Comparison of ENCODE assay signal across 26 cellular contexts in genomic region chr2:113266431-113266830, GRCh38.
"Had no signal": no experiment of that assay in that cellular context is flagged by ENCODE, and none has a peak within 500 bp of the region (broad histone marks: within the 10 kb centered on the region; RNA-seq: fewer than 3 reads in every experiment).

No MANE protein-coding gene starts in this region.

- H3K9me3 Mint-ChIP-seq: activated naive CD4-positive, alpha-beta T cell treated with anti-CD3 and anti-CD28 coated beads, Interleukin-2, amount 50 U/mL, for 72 hours; activated naive CD8-positive, alpha-beta T cell treated with anti-CD3 and anti-CD28 coated beads, Interleukin-2, amount 50 U/mL, for 24 hours; activated T-cell treated with anti-CD3 and anti-CD28 coated beads, Interleukin-2, amount 50 U/mL, for 4 hours; central memory CD8-positive, alpha-beta T cell; WTC11 had no signal

- H3K27ac Mint-ChIP-seq: activated naive CD4-positive, alpha-beta T cell treated with anti-CD3 and anti-CD28 coated beads, Interleukin-2, amount 50 U/mL, for 72 hours; activated naive CD8-positive, alpha-beta T cell treated with anti-CD3 and anti-CD28 coated beads, Interleukin-2, amount 50 U/mL, for 24 hours; brain; T-helper 17 cell; WTC11 had no signal

- H3K4me3 Mint-ChIP-seq: activated naive CD8-positive, alpha-beta T cell treated with anti-CD3 and anti-CD28 coated beads, Interleukin-2, amount 50 U/mL, for 24 hours; activated T-cell treated with anti-CD3 and anti-CD28 coated beads, Interleukin-2, amount 50 U/mL, for 4 hours; brain; central memory CD8-positive, alpha-beta T cell; T-helper 17 cell; WTC11 had no signal

- H3K27me3 ChIP-seq: ascending aorta, Peyer's patch had no signal

- DNase-seq: activated CD4-positive, alpha-beta T cell treated with anti-CD3 and anti-CD28 coated beads for 48 hours; activated CD4-positive, alpha-beta T cell treated with anti-CD3 and anti-CD28 coated beads, Interleukin-2, amount 50 U/mL, for 48 hours; activated CD4-positive, CD25-positive, alpha-beta regulatory T cell treated with anti-CD3 and anti-CD28 coated beads, Interleukin-2, amount 50 U/mL, for 72 hours; activated CD8-positive, alpha-beta memory T cell treated with anti-CD3 and anti-CD28 coated beads for 24 hours; activated effector memory CD4-positive, alpha-beta T cell treated with anti-CD3 and anti-CD28 coated beads, Interleukin-2, amount 50 U/mL, for 16 hours; activated naive CD4-positive, alpha-beta T cell treated with Interleukin-2 at 50 U/mL for 16 hours; activated naive CD8-positive, alpha-beta T cell treated with anti-CD3 and anti-CD28 coated beads, Interleukin-2, amount 50 U/mL, for 24 hours; activated T-cell treated with anti-CD3 and anti-CD28 coated beads, Interleukin-2, amount 50 U/mL, for 4 hours; amniotic stem cell; Kasumi-1; NCI-H1048; NCI-H146; NCI-H187 treated with DMSO at 0.1 percent for 48 hours; NCI-H2081 treated with DMSO at 0.1 percent for 48 hours; NCI-H446; NCI-H524; Peyer's patch; Right ventricle myocardium superior; T-helper 17 cell; T-helper 9 cell had no signal

- H3K4me3 ChIP-seq: ascending aorta, Peyer's patch had no signal

- H3K36me3 ChIP-seq: ascending aorta, Peyer's patch had no signal

- H3K36me3 Mint-ChIP-seq: activated naive CD4-positive, alpha-beta T cell treated with anti-CD3 and anti-CD28 coated beads, Interleukin-2, amount 50 U/mL, for 72 hours; brain; WTC11 had no signal

- H3K27me3 Mint-ChIP-seq: activated naive CD8-positive, alpha-beta T cell treated with anti-CD3 and anti-CD28 coated beads, Interleukin-2, amount 50 U/mL, for 24 hours had no signal

- ATAC-seq: activated naive CD4-positive, alpha-beta T cell treated with anti-CD3 and anti-CD28 coated beads, Interleukin-2, amount 50 U/mL, for 72 hours; activated naive CD8-positive, alpha-beta T cell treated with anti-CD3 and anti-CD28 coated beads, Interleukin-2, amount 50 U/mL, for 24 hours; activated T-cell treated with anti-CD3 and anti-CD28 coated beads, Interleukin-2, amount 50 U/mL, for 4 hours; T-helper 17 cell; WTC11 had no signal

- H3K27ac ChIP-seq: ascending aorta, Peyer's patch, RWPE1 had no signal

- H3K9me3 ChIP-seq: ascending aorta, Peyer's patch had no signal

- H3K4me1 Mint-ChIP-seq: activated naive CD8-positive, alpha-beta T cell treated with anti-CD3 and anti-CD28 coated beads, Interleukin-2, amount 50 U/mL, for 24 hours; central memory CD8-positive, alpha-beta T cell; WTC11 had no signal

- H3K4me1 ChIP-seq: ascending aorta, Peyer's patch had no signal
